In the genomic region with DNA sequence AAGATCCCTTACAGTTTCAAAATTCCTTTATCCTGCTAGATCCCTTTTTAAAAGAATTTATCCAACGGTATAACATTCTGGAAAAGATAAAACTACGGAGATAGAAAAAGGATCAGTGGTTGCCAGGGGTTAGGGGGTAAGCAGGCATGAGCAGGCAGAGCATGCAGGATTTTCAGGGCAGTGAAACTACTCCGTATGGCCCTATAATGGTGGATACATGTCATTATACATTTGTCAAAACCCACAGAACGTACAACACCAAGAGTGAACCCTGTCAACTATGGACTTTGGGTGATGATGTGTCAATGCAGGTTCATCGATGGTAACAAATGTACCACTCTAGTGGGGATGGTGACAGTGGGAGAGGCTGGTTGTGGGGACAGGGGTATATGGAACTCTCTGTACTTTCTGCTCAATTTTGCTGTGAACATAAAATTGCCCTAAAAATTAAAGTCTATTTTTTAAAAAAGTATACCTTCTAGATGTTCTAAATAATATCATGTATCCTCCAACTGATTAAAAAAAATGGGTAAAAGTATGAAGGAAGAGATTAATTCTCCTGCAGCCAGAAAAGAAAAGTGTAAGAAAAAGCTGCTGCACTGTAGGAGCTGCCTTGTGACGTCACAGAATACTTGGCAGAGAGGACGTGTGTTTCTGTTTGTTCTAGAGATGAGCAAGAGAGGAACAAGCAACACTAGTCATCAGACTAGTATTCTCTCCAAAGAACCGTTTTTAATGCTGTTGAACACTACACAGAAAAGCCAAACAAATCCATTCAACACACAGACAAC, we compare ENCODE assay signal across 8 cellular contexts. TPM values are rescaled to one million over a fixed set of nuclear protein-coding genes. Genes with fewer than 3 reads are reported as not detected.
DNase-seq lines count a peak whose midpoint lies in the region; ATAC-seq and TF ChIP-seq lines count a peak whose summit lies in the region.

No MANE protein-coding gene starts in this region.

- no peaks in the 10 kb centered on the region for H3K36me3 ChIP-seq in PC-3 (ENCODE audit: low read depth, low read length)
- no peaks in the 10 kb centered on the region for H3K36me3 ChIP-seq in lower lobe of right lung

- H3K4me1 ChIP-seq in PC-3 (ENCODE audit: insufficient read depth, low read length), result peaks cover 18% of the 10 kb centered on the region
- peaks cover 23% of the 10 kb centered on the region for H3K4me1 ChIP-seq in lower lobe of right lung

- no peaks in the 10 kb centered on the region for H3K9me3 ChIP-seq in PC-3 (ENCODE audit: low read length)
- H3K9me3 ChIP-seq in lower lobe of right lung, result no peaks in the 10 kb centered on the region

- no peak for TF ChIP-seq POLR2A in GM18505 (IDR thresholded peaks at IDR 0.05; ENCODE audit: borderline replicate concordance, extremely low read depth, insufficient read depth, insufficient read length)

- TF ChIP-seq CTCF in 22Rv1 (IDR thresholded peaks at IDR 0.05), result no peak
- TF ChIP-seq CTCF in PC-3 (conservative IDR thresholded peaks at IDR 0.05; ENCODE audit: low read depth, low read length), result no peak
- TF ChIP-seq CTCF in lower lobe of right lung (IDR thresholded peaks at IDR 0.05), result no peak

- H3K79me2 ChIP-seq in PC-3 (ENCODE audit: low read length), result no peaks in the 10 kb centered on the region

- no peaks in the 10 kb centered on the region for H3K27me3 ChIP-seq in PC-3 (ENCODE audit: low read length)
- no peaks in the 10 kb centered on the region for H3K27me3 ChIP-seq in lower lobe of right lung (ENCODE audit: low read depth)

- H3K9me2 ChIP-seq in PC-3 (replicated peaks; ENCODE audit: low read length), result no peaks in the 10 kb centered on the region

- peak overlapping the region; percentile 37 for H3K27ac ChIP-seq in 22Rv1
- H3K27ac ChIP-seq in PC-3 (ENCODE audit: low read length), result peak overlapping the region; percentile 52
- H3K27ac ChIP-seq in caudate nucleus (ENCODE audit: low read depth, low read length), result peak overlapping the region; percentile 67
- H3K27ac ChIP-seq in lower lobe of right lung, result peak overlapping the region; percentile 26

- H3F3A ChIP-seq in PC-3 (ENCODE audit: low read length, unreplicated experiment), result no peaks in the 10 kb centered on the region

- CTCF ChIA-PET in PC-3 (lab: Charles Lee), result interaction anchor here (0.6 kb wide), 1 partner anchor 118 kb away, joined by 4 read pairs; no protein-coding TSS in a partner anchor

- H2AFZ ChIP-seq in PC-3 (ENCODE audit: low read length), result no peak overlapping the region

- no peak overlapping the region; the same call in 1 of the 2 replicates for H3K4me3 ChIP-seq in PC-3 (ENCODE audit: low read length)
- H3K4me3 ChIP-seq in lower lobe of right lung, result no peak overlapping the region

- intact Hi-C loops in PC-3 (cut with micrococcal nuclease) (no loop called here), lower lobe of right lung (cut with DNase I) (no loop called here)

- peak; percentile 86 for ATAC-seq in GM18505 (IDR thresholded peaks at IDR 0.05; ENCODE audit: unreplicated experiment)
- ATAC-seq in HG02973 (IDR thresholded peaks at IDR 0.05; ENCODE audit: unreplicated experiment), result peak; percentile 93
- peak; percentile 97 for ATAC-seq in PC-3
- peak; percentile 89 to 93 for ATAC-seq in lower lobe of right lung
- ATAC-seq in GM19324 (IDR thresholded peaks at IDR 0.05; ENCODE audit: low FRiP score, unreplicated experiment), result no peak

- DNase-seq in PC-3, result peak; percentile 95
- peak in 17 of 61 donors; percentile 5 to 53 (median 26) for DNase-seq in caudate nucleus (lab: John Stamatoyannopoulos, UW)
- no peak for DNase-seq in lower lobe of right lung
- no peak for DNase-seq in cerebellar nuclear complex (lab: John Stamatoyannopoulos, UW)

- BruUV-seq in PC-3 (replicated peaks; lab: Mats Ljungman, UMichigan), result no TSS peak

- POLR2A ChIA-PET in PC-3 (lab: Charles Lee; ENCODE audit: unreplicated experiment), result no interaction called here

- H3K9ac ChIP-seq in PC-3 (ENCODE audit: low read length), result no peak overlapping the region

- no peaks in the 10 kb centered on the region for H4K20me1 ChIP-seq in PC-3 (ENCODE audit: low read length)

- H3K4me2 ChIP-seq in PC-3 (ENCODE audit: low read length), result peak overlapping the region; percentile 53

RNA-seq across cellular contexts. Expression of a gene that starts 23.6 kb away (rescaled TPM):
- total RNA-seq in PC-3 (2014; rRNA removed) (2.4 and 28.7 TPM in 2 replicates), lower lobe of right lung (58.7 TPM)
